In genomic region chr6:84764332-84765049, GRCh38 we compare ENCODE assay signal across 8 cellular contexts. TPM values are rescaled to one million over a fixed set of nuclear protein-coding genes. Genes with fewer than 3 reads are reported as not detected.
A peak's percentile ranks its signal among the peaks of the same experiment; 100 is the strongest.
DNase-seq lines count a peak whose midpoint lies in the region; ATAC-seq lines count a peak whose summit lies in the region.

Gene TBX18 (minus strand): TSS chr6:84764598. CDS start chr6:84764181, 417 bp downstream.

- H3K27ac Mint-ChIP-seq in CD4-positive, CD25-positive, alpha-beta regulatory T cell = no peak within 1 kb of the TSS
- peak within 1 kb of the TSS; percentile 52 for H3K27ac Mint-ChIP-seq in activated T-helper 1 cell treated with anti-CD3 and anti-CD28 coated beads, Interleukin-12 subunit alpha, Interleukin-12 subunit beta, Interleukin-2, Interleukin-4 antibody, amounts not matched to agents 30 ng/mL and 10 ng/mL and 1 ng/mL, durations not matched to agents 14 hours and 24 hours and 36 hours

- intact Hi-C loops in activated T-helper 1 cell treated with anti-CD3 and anti-CD28 coated beads, Interleukin-12 subunit alpha, Interleukin-12 subunit beta, Interleukin-2, Interleukin-4 antibody, amounts not matched to agents 30 ng/mL and 10 ng/mL and 1 ng/mL, durations not matched to agents 14 hours and 24 hours and 36 hours (cut with micrococcal nuclease) = loop anchor here (1.0 to 10.0 kb wide), 4 partner anchors 9 to 1060 kb away; partner anchors contain the start of genes CYB5R4, RIPPLY2 and SNAP91
- intact Hi-C loops in Right ventricle myocardium inferior (cut with DNase I) = loop anchor here (10.0 kb wide), 1 partner anchor 210 kb away; no protein-coding TSS in a partner anchor

- peaks cover 68% of the 10 kb centered on the region for H3K27me3 Mint-ChIP-seq in CD4-positive, CD25-positive, alpha-beta regulatory T cell
- peaks cover 58% of the 10 kb centered on the region for H3K27me3 Mint-ChIP-seq in activated T-helper 1 cell treated with anti-CD3 and anti-CD28 coated beads, Interleukin-12 subunit alpha, Interleukin-12 subunit beta, Interleukin-2, Interleukin-4 antibody, amounts not matched to agents 30 ng/mL and 10 ng/mL and 1 ng/mL, durations not matched to agents 14 hours and 24 hours and 36 hours (ENCODE audit: insufficient read depth)

- H3K27ac ChIP-seq in CD4-positive, CD25-positive, alpha-beta regulatory T cell (ENCODE audit: insufficient read depth, low read length, poor library complexity, severe bottlenecking) = no peak within 1 kb of the TSS
- H3K27ac ChIP-seq in HUES64 (ENCODE audit: low read depth, low read length) = no peak within 1 kb of the TSS

- H3K36me3 ChIP-seq in CD4-positive, CD25-positive, alpha-beta regulatory T cell (ENCODE audit: control insufficient read depth, insufficient read depth, low read length) = no peaks in the 10 kb centered on the region
- H3K36me3 ChIP-seq in HUES64 (ENCODE audit: insufficient read depth, low read length) = no peaks in the 10 kb centered on the region

- H3K9ac ChIP-seq in HUES64 (ENCODE audit: low read depth, low read length) = no peak within 1 kb of the TSS

- peak within 1 kb of the TSS in 3 of 4 donors; percentile 50 to 88 (median 57) for H3K4me3 Mint-ChIP-seq in CD4-positive, CD25-positive, alpha-beta regulatory T cell
- peak within 1 kb of the TSS; percentile 0 for H3K4me3 Mint-ChIP-seq in activated T-helper 1 cell treated with anti-CD3 and anti-CD28 coated beads, Interleukin-12 subunit alpha, Interleukin-12 subunit beta, Interleukin-2, Interleukin-4 antibody, amounts not matched to agents 30 ng/mL and 10 ng/mL and 1 ng/mL, durations not matched to agents 14 hours and 24 hours and 36 hours

- H3K36me3 Mint-ChIP-seq in CD4-positive, CD25-positive, alpha-beta regulatory T cell = no peaks in the 10 kb centered on the region
- peaks cover 5% of the 10 kb centered on the region for H3K36me3 Mint-ChIP-seq in activated T-helper 1 cell treated with anti-CD3 and anti-CD28 coated beads, Interleukin-12 subunit alpha, Interleukin-12 subunit beta, Interleukin-2, Interleukin-4 antibody, amounts not matched to agents 30 ng/mL and 10 ng/mL and 1 ng/mL, durations not matched to agents 14 hours and 24 hours and 36 hours (ENCODE audit: low read depth)

- no peaks in the 10 kb centered on the region for H3K9me3 ChIP-seq in CD4-positive, CD25-positive, alpha-beta regulatory T cell (ENCODE audit: control insufficient read depth in 2 of 2, low read length in 2 of 2)
- H3K9me3 ChIP-seq in HUES64 (ENCODE audit: insufficient read depth, low read depth, low read length) = no peaks in the 10 kb centered on the region

- H3K4me1 Mint-ChIP-seq in CD4-positive, CD25-positive, alpha-beta regulatory T cell = peaks cover 0 to 8% (median 2%) of the 10 kb centered on the region in 4 donors
- peaks cover 6% of the 10 kb centered on the region for H3K4me1 Mint-ChIP-seq in activated T-helper 1 cell treated with anti-CD3 and anti-CD28 coated beads, Interleukin-12 subunit alpha, Interleukin-12 subunit beta, Interleukin-2, Interleukin-4 antibody, amounts not matched to agents 30 ng/mL and 10 ng/mL and 1 ng/mL, durations not matched to agents 14 hours and 24 hours and 36 hours (ENCODE audit: low read depth)

- no peak for ATAC-seq in CD4-positive, CD25-positive, alpha-beta regulatory T cell (ENCODE audit: low read depth in 2 of 2)
- ATAC-seq in Right ventricle myocardium inferior (peak; percentile 92), HG02870 (IDR thresholded peaks at IDR 0.05; ENCODE audit: unreplicated experiment) (no peak), HG03159 (IDR thresholded peaks at IDR 0.05; ENCODE audit: unreplicated experiment) (no peak)

- WGBS in HUES64 = under 1% methylated on average over 42 of the region's 42 CpGs

- DNase-seq in CD4-positive, CD25-positive, alpha-beta regulatory T cell = peak in 1 of 3 donors; percentile 37
- no peak for DNase-seq in activated T-helper 1 cell treated with anti-CD3 and anti-CD28 coated beads, Interleukin-12 subunit alpha, Interleukin-12 subunit beta, Interleukin-2, Interleukin-4 antibody, amounts not matched to agents 30 ng/mL and 10 ng/mL and 1 ng/mL, durations not matched to agents 14 hours and 24 hours and 36 hours (ENCODE audit: low spot score)
- peak; percentile 95 for DNase-seq in Right ventricle myocardium inferior (ENCODE audit: missing footprints)
- peak; percentile 14 for DNase-seq in occipital lobe (lab: John Stamatoyannopoulos, UW)
- DNase-seq in NCI-H345 treated with DMSO at 0.1 percent for 48 hours (lab: John Stamatoyannopoulos, UW; ENCODE audit: unreplicated experiment) = no peak

- H3K4me1 ChIP-seq in CD4-positive, CD25-positive, alpha-beta regulatory T cell (ENCODE audit: control insufficient read depth, insufficient read depth, low read length, poor library complexity, severe bottlenecking) = peaks cover 8% of the 10 kb centered on the region
- H3K4me1 ChIP-seq in HUES64 (ENCODE audit: insufficient read depth, low read length) = peaks cover 10% of the 10 kb centered on the region

- peaks cover 25% of the 10 kb centered on the region for H3K27me3 ChIP-seq in CD4-positive, CD25-positive, alpha-beta regulatory T cell (ENCODE audit: control insufficient read depth, insufficient read depth, low read length)
- H3K27me3 ChIP-seq in HUES64 (ENCODE audit: insufficient read depth, low read length) = peaks cover 99% of the 10 kb centered on the region

- no peak within 1 kb of the TSS for H3K4me3 ChIP-seq in CD4-positive, CD25-positive, alpha-beta regulatory T cell (ENCODE audit: low read depth, low read length)
- peak within 1 kb of the TSS; percentile 52 for H3K4me3 ChIP-seq in HUES64 (ENCODE audit: low read length)

- peaks cover 0 to 7% (median 2%) of the 10 kb centered on the region in 7 donors for H3K9me3 Mint-ChIP-seq in CD4-positive, CD25-positive, alpha-beta regulatory T cell
- H3K9me3 Mint-ChIP-seq in activated T-helper 1 cell treated with anti-CD3 and anti-CD28 coated beads, Interleukin-12 subunit alpha, Interleukin-12 subunit beta, Interleukin-2, Interleukin-4 antibody, amounts not matched to agents 30 ng/mL and 10 ng/mL and 1 ng/mL, durations not matched to agents 14 hours and 24 hours and 36 hours = peaks cover 6% of the 10 kb centered on the region

RNA-seq across cellular contexts. Expression of gene TBX18, which starts in this region (rescaled TPM):
- not detected for total RNA-seq in CD4-positive, CD25-positive, alpha-beta regulatory T cell
- not detected for polyA plus RNA-seq in CD4-positive, CD25-positive, alpha-beta regulatory T cell
- 0.15 TPM for polyA plus RNA-seq in HUES64 (2013, experiment 1 of 2)
- polyA plus RNA-seq in HUES64 (2013, experiment 2 of 2) = not detected
- not detected in 2 replicates for total RNA-seq in activated T-helper 1 cell treated with anti-CD3 and anti-CD28 coated beads, Interleukin-12 subunit alpha, Interleukin-12 subunit beta, Interleukin-2, Interleukin-4 antibody, amounts not matched to agents 30 ng/mL and 10 ng/mL and 1 ng/mL, durations not matched to agents 14 hours and 24 hours and 36 hours
- total RNA-seq in Right ventricle myocardium inferior (8.4 TPM), occipital lobe (7.8 TPM)

Comparison
In these comparisons a context has a peak if more than half of its experiments do, and no peak if none do; other contexts are left out.
1. DNase-seq: peak in Right ventricle myocardium inferior (single experiment) and occipital lobe (single experiment); none in activated T-helper 1 cell treated with anti-CD3 and anti-CD28 coated beads, Interleukin-12 subunit alpha, Interleukin-12 subunit beta, Interleukin-2, Interleukin-4 antibody, amounts not matched to agents 30 ng/mL and 10 ng/mL and 1 ng/mL, durations not matched to agents 14 hours and 24 hours and 36 hours (single experiment) and NCI-H345 treated with DMSO at 0.1 percent for 48 hours (single experiment).